8 cellular contexts compared by ENCODE assay signal in genomic region chr2:85551698-85552678, GRCh38. TPM values are rescaled to one million over a fixed set of nuclear protein-coding genes. Genes with fewer than 3 reads are reported as not detected.
DNase-seq lines count a peak whose midpoint lies in the region; ATAC-seq and TF ChIP-seq lines count a peak whose summit lies in the region.

No MANE protein-coding gene starts in this region.

- TF ChIP-seq CTCF in HEK293 (tag by site-specific recombination; IDR thresholded peaks at IDR 0.05) (peak; percentile 69), gastrocnemius medialis (IDR thresholded peaks at IDR 0.05 in 4 of 5, conservative IDR thresholded peaks at IDR 0.05 in 1 of 5) (peak; percentile 90 to 96 (median 92))

- H3K4me1 ChIP-seq in HEK293 (ENCODE audit: control insufficient read depth, insufficient read depth, low read length): no peaks in the 10 kb centered on the region
- H3K4me1 ChIP-seq in right cardiac atrium (ENCODE audit: control insufficient read depth, insufficient read depth, low read length): no peaks in the 10 kb centered on the region
- peaks cover 5 to 13% of the 10 kb centered on the region in 2 donors for H3K4me1 ChIP-seq in gastrocnemius medialis

- H3K4me3 ChIP-seq in HEK293 (ENCODE audit: low read depth, low read length) (no peak overlapping the region), right cardiac atrium (ENCODE audit: low read length) (no peak overlapping the region), gastrocnemius medialis (no peak overlapping the region)

- peak; percentile 73 for DNase-seq in EH (ENCODE audit: low read depth)
- DNase-seq in NCI-H1930 (lab: John Stamatoyannopoulos, UW): peak; percentile 46 to 72
- peak; percentile 68 for DNase-seq in T-helper 22 cell (ENCODE audit: low read depth)
- DNase-seq in amygdala (lab: John Stamatoyannopoulos, UW): peak in 53 of 56 donors; percentile 10 to 88 (median 55)
- peak; percentile 71 to 88 (median 87) for DNase-seq in right cardiac atrium
- peak; percentile 71 to 85 for DNase-seq in gastrocnemius medialis

- H3K36me3 ChIP-seq in HEK293 (ENCODE audit: control insufficient read depth in 2 of 2, insufficient read depth in 1 of 2, low read length in 2 of 2): peaks cover 32 to 93% of the 10 kb centered on the region in 2 experiments
- peaks cover 0 to 40% of the 10 kb centered on the region in 2 donors for H3K36me3 ChIP-seq in gastrocnemius medialis

- POLR2A ChIA-PET in HEK293 (lab: Yijun Ruan, JAX): interaction anchor here (0.6 to 12.3 kb wide), 13 partner anchors 9 to 251 kb away, joined by 3 to 106 read pairs (median 4); partner anchors contain the start of genes C2orf68, ELMOD3, GGCX and MAT2A

- H3K27ac ChIP-seq in HEK293 (ENCODE audit: extremely low read depth, low read depth, low read length): no peak overlapping the region
- H3K27ac ChIP-seq in right cardiac atrium (ENCODE audit: low read length): no peak overlapping the region
- H3K27ac ChIP-seq in gastrocnemius medialis: peak overlapping the region; percentile 53 to 99 (median 64)

- intact Hi-C loops in right cardiac atrium (cut with DNase I): loop anchor here (2.0 kb wide), 1 partner anchor 131 kb away; no protein-coding TSS in a partner anchor
- intact Hi-C loops in gastrocnemius medialis (cut with DNase I; ENCODE audit: low total_unique reads): loop anchor here (1.0 to 2.0 kb wide), 3 partner anchors 51 to 161 kb away; partner anchors contain the start of gene TMEM150A

- H3K9me3 ChIP-seq in HEK293 (ENCODE audit: control insufficient read depth, insufficient read depth, low read depth, low read length) (no peaks in the 10 kb centered on the region), right cardiac atrium (ENCODE audit: control insufficient read depth, low read length) (no peaks in the 10 kb centered on the region), gastrocnemius medialis (no peaks in the 10 kb centered on the region)

- H3K27me3 ChIP-seq in right cardiac atrium (ENCODE audit: control insufficient read depth, insufficient read depth) (no peaks in the 10 kb centered on the region), gastrocnemius medialis (no peaks in the 10 kb centered on the region)

- in situ Hi-C loops in gastrocnemius medialis (cut with MboI; ENCODE audit: low sequenced_read_pairs in 4 of 4): loop anchor here in 2 of 4 donors (5.0 kb wide), 1 partner anchor 130 kb away; no protein-coding TSS in a partner anchor

- CTCF ChIA-PET in HEK293 (lab: Yijun Ruan, JAX): interaction anchor here (0.6 to 9.8 kb wide), 30 partner anchors 8 to 485 kb away, joined by 3 to 144 read pairs (median 4); partner anchors contain the start of genes CAPG, ELMOD3, MAT2A and RETSAT

- WGBS in right cardiac atrium: 68% methylated on average over 9 of the region's 9 CpGs

- peak in 1 of 2 donors; percentile 12 for TF ChIP-seq POLR2A in gastrocnemius medialis (IDR thresholded peaks at IDR 0.05)

- ATAC-seq in right cardiac atrium: peak; percentile 68 to 69
- ATAC-seq in gastrocnemius medialis: peak; percentile 67 to 89
- ATAC-seq in GM18907 (IDR thresholded peaks at IDR 0.05; ENCODE audit: unreplicated experiment): no peak

TF ChIP-seq in HEK293, 187 proteins besides CTCF, POLR2A, EP300 and RAD21:
- TF ChIP-seq HOXD13 (CRISPR knock-in tag; IDR thresholded peaks at IDR 0.05; ENCODE audit: borderline replicate concordance): no peak
- TF ChIP-seq ZNF654 (tag by site-specific recombination; IDR thresholded peaks at IDR 0.05; ENCODE audit: low read depth): peak; percentile 78
TF ChIP-seq in HEK293: peak in this region for 1.

RNA-seq across cellular contexts. Expression of gene GGCX, which starts 9.3 kb away (rescaled TPM):
- total RNA-seq in right cardiac atrium (10 to 100 TPM; 27.7 to 35.8 (median 30.8) TPM), gastrocnemius medialis (10 to 100 TPM; 18.3 to 33.1 (median 28.2) TPM)
- polyA plus RNA-seq in right cardiac atrium: 17.9 TPM

RNA-seq across cellular contexts. Expression of gene MAT2A, which starts 13.0 kb away (rescaled TPM):
- total RNA-seq in right cardiac atrium (100 to 1,000 TPM; 123 to 227 (median 144) TPM), gastrocnemius medialis (100 to 1,000 TPM in 1 of 4 donors, 10 to 100 TPM in 3; 33.2 to 131 (median 56.0) TPM)
- 76.4 TPM for polyA plus RNA-seq in right cardiac atrium

RNA-seq across cellular contexts. Expression of gene VAMP8, which starts 25.4 kb away (rescaled TPM):
- total RNA-seq in right cardiac atrium (10 to 100 TPM; 30.3 to 38.3 (median 35.2) TPM), gastrocnemius medialis (10 to 100 TPM in 1 of 4 donors, 1 to 10 TPM in 3; 5.3 to 12.1 (median 7.1) TPM)
- polyA plus RNA-seq in right cardiac atrium: 24.9 TPM

RNA-seq across cellular contexts. Expression of gene VAMP5, which starts 32.2 kb away (rescaled TPM):
- total RNA-seq in right cardiac atrium: 100 to 1,000 TPM in 1 of 4 donors, 10 to 100 TPM in 3; 79.1 to 113 (median 81.1) TPM
- 127 TPM for polyA plus RNA-seq in right cardiac atrium
- total RNA-seq in gastrocnemius medialis: 10 to 100 TPM; 19.9 to 47.0 (median 36.9) TPM

RNA-seq across cellular contexts. Expression of gene RNF181, which starts 43.6 kb away (rescaled TPM):
- total RNA-seq in right cardiac atrium: 100 to 1,000 TPM in 2 of 4 donors, 10 to 100 TPM in 2; 96.1 to 111 (median 102) TPM
- polyA plus RNA-seq in right cardiac atrium: 169 TPM
- 100 to 1,000 TPM; 207 to 235 (median 215) TPM for total RNA-seq in gastrocnemius medialis

Comparison
In these comparisons a context has a peak if more than half of its experiments do, and no peak if none do; other contexts are left out.
1. H3K27ac ChIP-seq: peak in gastrocnemius medialis (4 of 4); none in HEK293 (single experiment) and right cardiac atrium (single experiment).
2. Peak in every context shown above with its lines, with median percentiles within 50 percentile points of each other: DNase-seq.